ENCODE assay signal across 10 cellular contexts in the genomic region with DNA sequence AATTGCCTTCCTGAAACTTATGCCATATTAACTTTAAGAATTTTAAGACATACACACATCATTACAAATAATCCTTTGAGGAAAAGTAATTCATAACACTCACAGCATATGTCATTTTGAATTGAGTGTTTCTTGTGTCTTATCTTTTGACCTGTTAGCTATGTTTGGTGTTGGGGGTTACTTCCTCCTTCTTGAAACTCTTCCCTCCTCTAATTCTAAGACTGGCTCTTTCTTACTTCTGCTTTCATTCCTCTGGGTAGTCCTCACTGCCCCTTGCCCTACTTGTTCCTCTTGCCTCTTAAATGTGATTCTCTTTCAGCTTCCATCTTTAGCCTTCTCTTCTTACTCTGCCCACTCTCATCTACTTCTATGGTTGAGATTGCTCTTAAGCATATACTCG. TPM values are rescaled to one million over a fixed set of nuclear protein-coding genes. Genes with fewer than 3 reads are reported as not detected.
DNase-seq lines count a peak whose midpoint lies in the region; ATAC-seq and TF ChIP-seq lines count a peak whose summit lies in the region.
"Had no signal": no experiment of that assay in that cellular context is flagged by ENCODE, and none has a peak within 500 bp of the region (broad histone marks: within the 10 kb centered on the region; RNA-seq: fewer than 3 reads in every experiment).

No MANE protein-coding gene starts in this region.

- H3K9me3 ChIP-seq in uterus = no peaks in the 10 kb centered on the region

- DNase-seq in Ammon's horn (ENCODE audit: low spot score) = peak; percentile 51
- DNase-seq in NOMO-1 (lab: John Stamatoyannopoulos, UW; ENCODE audit: unreplicated experiment in 2 of 2) = peak; percentile 72 to 96
- DNase-seq in uterus = no peak
- DNase-seq in amygdala (lab: John Stamatoyannopoulos, UW) = no peak
- DNase-seq in activated CD8-positive, alpha-beta memory T cell treated with anti-CD3 and anti-CD28 coated beads, Interleukin-2, amount 50 U/mL, for 4 hours = no peak
- DNase-seq in NCI-H82 (lab: John Stamatoyannopoulos, UW) = no peak
- DNase-seq: cortex of kidney had no signal

- H3K4me3 ChIP-seq in uterus = no peak overlapping the region
- H3K4me3 ChIP-seq: GM23338 had no signal

- intact Hi-C loops in uterus (cut with DNase I; ENCODE audit: low total_unique reads) = no loop called here

- no peaks in the 10 kb centered on the region for H3K27me3 ChIP-seq in uterus

- no peak for TF ChIP-seq CTCF in uterus (IDR thresholded peaks at IDR 0.05)

- no peaks in the 10 kb centered on the region for H3K36me3 ChIP-seq in uterus

- TF ChIP-seq POLR2A in uterus (IDR thresholded peaks at IDR 0.05) = no peak

- ATAC-seq in GM19324 (IDR thresholded peaks at IDR 0.05; ENCODE audit: low FRiP score, unreplicated experiment) = peak; percentile 90
- ATAC-seq in HG02973 (IDR thresholded peaks at IDR 0.05; ENCODE audit: unreplicated experiment) = peak; percentile 98
- ATAC-seq: GM23338 had no signal

- H3K27ac ChIP-seq in uterus = no peak overlapping the region

- no peaks in the 10 kb centered on the region for H3K4me1 ChIP-seq in uterus

RNA-seq across cellular contexts. Expression of gene PIP4K2A, which starts 28.3 kb away (rescaled TPM):
- 10 to 100 TPM; 17.4 to 42.4 (median 22.0) TPM for total RNA-seq in uterus

Comparison
In these comparisons a context has a peak if more than half of its experiments do, and no peak if none do; other contexts are left out.
1. DNase-seq: peak in Ammon's horn (single experiment) and NOMO-1 (2 of 2); none in uterus (0 of 2), amygdala (0 of 56), activated CD8-positive, alpha-beta memory T cell treated with anti-CD3 and anti-CD28 coated beads, Interleukin-2, amount 50 U/mL, for 4 hours (single experiment) and NCI-H82 (single experiment).